ENCODE assay signal across 8 cellular contexts in genomic region chr12:42023733-42024494, GRCh38.
DNase-seq lines count a peak whose midpoint lies in the region; ATAC-seq and TF ChIP-seq lines count a peak whose summit lies in the region.

No MANE protein-coding gene starts in this region.

- H3F3A ChIP-seq in neural cell (ENCODE audit: insufficient read depth, low read length, poor library complexity, severe bottlenecking), result no peaks in the 10 kb centered on the region

- peak overlapping the region; percentile 60 for H3K4me3 ChIP-seq in fibroblast of the aortic adventitia (ENCODE audit: low read depth, low read length)
- no peak overlapping the region for H3K4me3 ChIP-seq in neural cell (ENCODE audit: low read length)

- H3K27me3 ChIP-seq in neural cell (ENCODE audit: insufficient read depth, low read depth, low read length), result no peaks in the 10 kb centered on the region

- H3K9me3 ChIP-seq in neural cell (ENCODE audit: low read length), result no peaks in the 10 kb centered on the region

- H3K36me3 ChIP-seq in neural cell (ENCODE audit: insufficient read depth, low read length), result no peaks in the 10 kb centered on the region

- no peak overlapping the region for H3K4me2 ChIP-seq in neural cell (ENCODE audit: low read length)

- no peak for TF ChIP-seq EP300 in neural cell (conservative IDR thresholded peaks at IDR 0.05; ENCODE audit: poor library complexity, severe bottlenecking)

- H3K9me2 ChIP-seq in neural cell (ENCODE audit: insufficient read depth, low read length), result no peaks in the 10 kb centered on the region

- peak; percentile 85 for ATAC-seq in GM19455 (IDR thresholded peaks at IDR 0.05; ENCODE audit: unreplicated experiment)
- ATAC-seq in HG03565 (IDR thresholded peaks at IDR 0.05; ENCODE audit: unreplicated experiment), result peak; percentile 91
- ATAC-seq in stimulated activated naive CD8-positive, alpha-beta T cell treated with anti-CD3 and anti-CD28 coated beads, Interleukin-15, Interleukin-2, amounts not matched to agents 100 U/mL and 50 U/mL, for 24 hours, result peak; percentile 86

- H3K79me2 ChIP-seq in neural cell (replicated peaks; ENCODE audit: insufficient read depth, low read length), result no peaks in the 10 kb centered on the region

- TF ChIP-seq RAD21 in neural cell (conservative IDR thresholded peaks at IDR 0.05), result peak; percentile 91

- H2AFZ ChIP-seq in neural cell (ENCODE audit: low read depth, low read length), result no peak overlapping the region

- H3K27ac ChIP-seq in neural cell (ENCODE audit: low read length), result no peak overlapping the region

- no peak overlapping the region for H3K9ac ChIP-seq in neural cell (ENCODE audit: low read length)

- peak; percentile 12 for DNase-seq in CMK (ENCODE audit: low read depth)
- peak; percentile 90 for DNase-seq in OCI-M1 (lab: John Stamatoyannopoulos, UW)
- DNase-seq in activated T-helper 1 cell treated with Interleukin-2 at 50 U/mL for 16 hours (ENCODE audit: low read depth), result peak; percentile 43
- DNase-seq in fibroblast of the aortic adventitia (ENCODE audit: low read depth), result peak; percentile 76
- DNase-seq in stimulated activated naive CD8-positive, alpha-beta T cell treated with anti-CD3 and anti-CD28 coated beads, Interleukin-15, Interleukin-2, amounts not matched to agents 100 U/mL and 50 U/mL, for 24 hours, result peak; percentile 78

- TF ChIP-seq CTCF in fibroblast of the aortic adventitia (IDR thresholded peaks at IDR 0.05; ENCODE audit: insufficient read depth, low read length) (peak; percentile 98), neural cell (IDR thresholded peaks at IDR 0.05; ENCODE audit: poor library complexity, severe bottlenecking) (peak; percentile 83)

- no peaks in the 10 kb centered on the region for H4K20me1 ChIP-seq in neural cell (ENCODE audit: insufficient read depth)

TF ChIP-seq in neural cell, 6 proteins besides CTCF, POLR2A, EP300 and RAD21:
- TF ChIP-seq POLR2AphosphoS5 (IDR thresholded peaks at IDR 0.05), result no peak
- TF ChIP-seq TAF1 (IDR thresholded peaks at IDR 0.05; ENCODE audit: low read depth), result no peak
- peak; percentile 96 for TF ChIP-seq SMC3 (conservative IDR thresholded peaks at IDR 0.05; ENCODE audit: poor library complexity)
- no peak for TF ChIP-seq REST (IDR thresholded peaks at IDR 0.05; ENCODE audit: borderline replicate concordance)
- TF ChIP-seq EZH2 (IDR thresholded peaks at IDR 0.05; ENCODE audit: borderline replicate concordance, insufficient read depth, low read length, poor library complexity, severe bottlenecking), result no peak
- TF ChIP-seq MXI1 (conservative IDR thresholded peaks at IDR 0.05; ENCODE audit: poor library complexity, severe bottlenecking), result peak; percentile 23

Comparison
In these comparisons a context has a peak if more than half of its experiments do, and no peak if none do; other contexts are left out.
1. DNase-seq: peak in every context shown above with its lines; median percentile 90 in OCI-M1; 78 in stimulated activated naive CD8-positive, alpha-beta T cell treated with anti-CD3 and anti-CD28 coated beads, Interleukin-15, Interleukin-2, amounts not matched to agents 100 U/mL and 50 U/mL, for 24 hours; 76 in fibroblast of the aortic adventitia; 43 in activated T-helper 1 cell treated with Interleukin-2 at 50 U/mL for 16 hours; 12 in CMK.